In the genomic region with DNA sequence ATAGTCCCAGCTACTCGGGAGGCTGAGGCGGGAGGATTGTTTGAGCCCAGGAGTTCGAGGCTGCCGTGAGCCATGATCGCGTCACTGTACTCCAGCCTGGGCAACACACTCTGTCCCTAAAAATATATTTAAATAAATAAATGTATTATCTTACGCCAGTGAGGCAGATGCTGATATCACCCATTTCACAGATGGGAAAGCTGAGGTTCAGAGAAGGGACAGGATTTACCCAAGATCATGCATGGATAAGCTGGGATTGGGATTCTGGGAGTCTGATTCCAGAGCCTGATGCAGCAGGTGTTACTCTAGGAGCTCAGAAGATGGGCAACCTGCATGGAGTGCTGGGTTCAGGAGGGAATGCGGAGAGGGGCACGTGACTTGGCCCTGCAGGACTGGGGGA, we compare ENCODE assay signal across 23 cellular contexts. TPM values are rescaled to one million over a fixed set of nuclear protein-coding genes. Genes with fewer than 3 reads are reported as not detected.
"Had no signal": no experiment of that assay in that cellular context is flagged by ENCODE, and none has a peak within 500 bp of the region (broad histone marks: within the 10 kb centered on the region; RNA-seq: fewer than 3 reads in every experiment).

No MANE protein-coding gene starts in this region.

- H3K36me3 ChIP-seq: SJSA1 had no signal

- ATAC-seq: Panc1, PC-3 had no signal

- H3K9me3 ChIP-seq: SJSA1 had no signal

- DNase-seq: IMR-90; KBM-7; MV-4-11; NCI-H1048; NCI-H1105; NCI-H1436 treated with DMSO at 0.1 percent for 48 hours; NCI-H1694; NCI-H187 treated with DMSO at 0.1 percent for 48 hours; NCI-H446 treated with DMSO at 0.1 percent for 48 hours; NCI-H510A treated with DMSO at 0.1 percent for 48 hours; NCI-H526; NCI-H82; NK-92 treated with Interleukin-12 subunit alpha and Interleukin-12 subunit beta, amount 100 ng/mL, for 24 hours; SIG-M5 had no signal

- H3K4me1 ChIP-seq: SJSA1 had no signal

- H3K27me3 ChIP-seq: SJSA1 had no signal

- H3K4me3 ChIP-seq: SJSA1, SK-N-MC had no signal

- H3K27ac ChIP-seq: RWPE1, SJSA1, SK-N-MC had no signal

RNA-seq across cellular contexts. Expression of a gene that starts 17.8 kb away (rescaled TPM):
- total RNA-seq: IMR-90, LHCN-M2, OCI-LY7, SJSA1 had no signal
- polyA plus RNA-seq: IMR-90 had no signal

RNA-seq across cellular contexts. Expression of a gene that starts 49.3 kb away (rescaled TPM):
- total RNA-seq: HT-29, IMR-90, LHCN-M2, MCF 10A, OCI-LY7, PC-3, SJSA1 had no signal
- polyA plus RNA-seq: IMR-90 had no signal
